Comparison of ENCODE assay signal across 8 cellular contexts in genomic region chr19:39402417-39403297, GRCh38. TPM values are rescaled to one million over a fixed set of nuclear protein-coding genes. Genes with fewer than 3 reads are reported as not detected.
A peak's percentile ranks its signal among the peaks of the same experiment; 100 is the strongest.
DNase-seq lines count a peak whose midpoint lies in the region; ATAC-seq and TF ChIP-seq lines count a peak whose summit lies in the region.

No MANE protein-coding gene starts in this region.

- no peaks in the 10 kb centered on the region for H3K27me3 ChIP-seq in DOHH2 (ENCODE audit: control insufficient read depth, low read length)
- no peaks in the 10 kb centered on the region for H3K27me3 ChIP-seq in colonic mucosa

- H3K4me1 ChIP-seq in DOHH2 (ENCODE audit: control insufficient read depth, low read length) (peaks cover 84% of the 10 kb centered on the region), colonic mucosa (peaks cover 24% of the 10 kb centered on the region)

- TF ChIP-seq CTCF in DOHH2 (IDR thresholded peaks at IDR 0.05; ENCODE audit: low read depth, low read length, poor library complexity, severe bottlenecking) = no peak
- TF ChIP-seq CTCF in HFFc6 (IDR thresholded peaks at IDR 0.05) = no peak
- TF ChIP-seq CTCF in colonic mucosa (IDR thresholded peaks at IDR 0.05) = no peak

- H3K27ac Mint-ChIP-seq in HFFc6 = peak overlapping the region; percentile 99

- peaks cover 6% of the 10 kb centered on the region; the same call in 1 of the 2 replicates for H3K9me3 Mint-ChIP-seq in HFFc6

- DNase-seq in HFFc6 = peak; percentile 86
- peak; percentile 61 for DNase-seq in NCI-H345 treated with DMSO at 0.1 percent for 48 hours (lab: John Stamatoyannopoulos, UW; ENCODE audit: unreplicated experiment)
- peak; percentile 91 for DNase-seq in activated CD4-positive, alpha-beta T cell treated with anti-CD3 and anti-CD28 coated beads for 48 hours
- DNase-seq in colonic mucosa = peak; percentile 93
- peak; percentile 92 to 94 for DNase-seq in left colon
- peak; percentile 72 to 78 for DNase-seq in stimulated activated CD4-positive, alpha-beta T cell treated with anti-CD3 and anti-CD28 coated beads, Interleukin-1b, Interleukin-23, amount 100 ng/mL, for 1 hour (ENCODE audit: low read depth in 2 of 2)

- peak overlapping the region; percentile 97 for H3K27ac ChIP-seq in DOHH2 (ENCODE audit: low read depth, low read length)
- peak overlapping the region; percentile 100 for H3K27ac ChIP-seq in colonic mucosa

- peak overlapping the region; percentile 99 for H3K4me3 ChIP-seq in DOHH2 (ENCODE audit: low read length)
- H3K4me3 ChIP-seq in colonic mucosa = peak overlapping the region; percentile 34

- intact Hi-C loops in colonic mucosa (cut with DNase I) (no loop called here), left colon (cut with DNase I, micrococcal nuclease) (no loop called here)

- H3K36me3 ChIP-seq in DOHH2 (ENCODE audit: control insufficient read depth, low read length) (peaks cover 19% of the 10 kb centered on the region), colonic mucosa (peaks cover 2% of the 10 kb centered on the region)

- H3K79me2 ChIP-seq in DOHH2 (ENCODE audit: control insufficient read depth, low read length) = peaks cover 30% of the 10 kb centered on the region

- peak overlapping the region; percentile 88 to 96 for H3K9ac ChIP-seq in colonic mucosa (ENCODE audit: low read depth in 2 of 2, low read length in 2 of 2)

- H3K36me3 Mint-ChIP-seq in HFFc6 (ENCODE audit: low read depth) = peaks cover 14% of the 10 kb centered on the region

- peaks cover 38% of the 10 kb centered on the region for H3F3A ChIP-seq in DOHH2 (ENCODE audit: control insufficient read depth, insufficient read depth)

- H3K4me1 Mint-ChIP-seq in HFFc6 (ENCODE audit: low read depth) = peaks cover 58% of the 10 kb centered on the region

- H3K9me3 ChIP-seq in DOHH2 (ENCODE audit: control insufficient read depth, insufficient read depth, low read length) = no peaks in the 10 kb centered on the region
- H3K9me3 ChIP-seq in colonic mucosa = no peaks in the 10 kb centered on the region

- H3K9me2 ChIP-seq in DOHH2 (replicated peaks; ENCODE audit: control insufficient read depth, low read length) = no peaks in the 10 kb centered on the region

- H3K4me3 Mint-ChIP-seq in HFFc6 = peak overlapping the region; percentile 85

- H3K27me3 Mint-ChIP-seq in HFFc6 (ENCODE audit: insufficient read depth) = peaks cover 17% of the 10 kb centered on the region

- peak overlapping the region; percentile 97 for H3K4me2 ChIP-seq in DOHH2 (ENCODE audit: low read length)

- no peaks in the 10 kb centered on the region for H4K20me1 ChIP-seq in DOHH2 (ENCODE audit: control insufficient read depth, insufficient read depth, low read depth, low read length)

- ATAC-seq in left colon (peak; percentile 33), GM19455 (IDR thresholded peaks at IDR 0.05; ENCODE audit: unreplicated experiment) (no peak)

RNA-seq across cellular contexts. Expression of gene ZFP36, which starts 4.0 kb away (rescaled TPM):
- total RNA-seq in HFFc6 (2021; fragmentation: NEBNext Ultra II Directional; extraction: Animal tissue kit (Norgen Biotek cat#: 25700)) = 10 to 100 TPM; 30.9 to 81.6 (median 68.5) TPM
- total RNA-seq in colonic mucosa (100 to 1,000 TPM; 120 to 121 TPM), left colon (100 to 1,000 TPM; 152 to 391 TPM)

RNA-seq across cellular contexts. Expression of gene PLEKHG2, which starts 9.8 kb away (rescaled TPM):
- total RNA-seq in HFFc6 (2021; fragmentation: NEBNext Ultra II Directional; extraction: Animal tissue kit (Norgen Biotek cat#: 25700)) = 10 to 100 TPM; 38.3 to 56.0 (median 45.7) TPM
- total RNA-seq in colonic mucosa = 10 to 100 TPM in 1 of 2 donors, 1 to 10 TPM in 1; 8.0 to 10.4 TPM
- total RNA-seq in left colon = 1 to 10 TPM; 6.2 to 9.3 TPM

RNA-seq across cellular contexts. Expression of gene MED29, which starts 11.5 kb away (rescaled TPM):
- 10 to 100 TPM; 38.2 to 48.5 (median 45.2) TPM for total RNA-seq in HFFc6 (2021; fragmentation: NEBNext Ultra II Directional; extraction: Animal tissue kit (Norgen Biotek cat#: 25700))
- 10 to 100 TPM; 22.8 to 37.5 TPM for total RNA-seq in colonic mucosa
- 10 to 100 TPM; 30.4 to 32.4 TPM for total RNA-seq in left colon

RNA-seq across cellular contexts. Expression of gene PAF1, which starts 11.8 kb away (rescaled TPM):
- total RNA-seq in HFFc6 (2021; fragmentation: NEBNext Ultra II Directional; extraction: Animal tissue kit (Norgen Biotek cat#: 25700)) = 10 to 100 TPM; 46.8 to 70.0 (median 60.6) TPM
- 10 to 100 TPM; 31.9 to 41.6 TPM for total RNA-seq in colonic mucosa
- 10 to 100 TPM; 30.5 to 31.2 TPM for total RNA-seq in left colon

RNA-seq across cellular contexts. Expression of gene RPS16, which starts 33.1 kb away (rescaled TPM):
- total RNA-seq in HFFc6 (2021; fragmentation: NEBNext Ultra II Directional; extraction: Animal tissue kit (Norgen Biotek cat#: 25700)) = 1,000 to 10,000 TPM; 1,647 to 2,008 (median 1,885) TPM
- total RNA-seq in colonic mucosa = 1,000 to 10,000 TPM; 1,698 to 1,720 TPM
- 1,000 to 10,000 TPM; 1,556 to 1,578 TPM for total RNA-seq in left colon
